ENCODE assay signal across 24 cellular contexts in the genomic region with DNA sequence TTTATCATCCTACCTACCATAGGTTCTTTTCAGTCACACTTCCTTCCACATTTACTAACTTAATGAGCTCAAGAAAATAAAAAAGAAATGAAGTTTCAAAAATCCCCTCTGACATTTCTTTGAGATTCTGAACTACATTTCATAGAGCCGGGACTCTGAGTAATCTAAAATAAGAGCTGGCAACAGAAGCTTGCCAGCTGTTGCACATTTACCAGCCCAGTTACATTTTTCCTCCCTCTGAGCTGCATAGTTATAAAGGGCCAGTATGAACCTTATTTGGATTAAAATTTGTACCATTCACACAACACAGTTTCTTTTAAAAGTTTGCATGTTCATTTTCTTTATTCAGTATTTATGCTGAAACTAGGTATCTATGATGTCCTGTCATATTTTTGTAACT.
DNase-seq lines count a peak whose midpoint lies in the region; ATAC-seq, FAIRE-seq and TF ChIP-seq lines count a peak whose summit lies in the region.
"Had no signal": no experiment of that assay in that cellular context is flagged by ENCODE, and none has a peak within 500 bp of the region (broad histone marks: within the 10 kb centered on the region; RNA-seq: fewer than 3 reads in every experiment).

No MANE protein-coding gene starts in this region.

- peak in 3 of 4 donors; percentile 62 to 70 (median 65) for ATAC-seq in heart left ventricle
- ATAC-seq in HG03108 (IDR thresholded peaks at IDR 0.05; ENCODE audit: unreplicated experiment): no peak
- ATAC-seq: GM23338, T-helper 17 cell had no signal

- TF ChIP-seq POLR2A in heart left ventricle (IDR thresholded peaks at IDR 0.05): no peak

- H3K9me3 ChIP-seq in astrocyte (ENCODE audit: insufficient read depth, low read depth, low read length) (no peaks in the 10 kb centered on the region), heart left ventricle (no peaks in the 10 kb centered on the region), skeletal muscle satellite cell (replicated peaks; ENCODE audit: low read length) (no peaks in the 10 kb centered on the region), Karpas-422 (ENCODE audit: low read length) (no peaks in the 10 kb centered on the region)

- H3K4me3 Mint-ChIP-seq in astrocyte (ENCODE audit: unreplicated experiment): no peak overlapping the region
- H3K4me3 Mint-ChIP-seq: GM23338, neural crest cell, T-helper 17 cell had no signal

- no peak for TF ChIP-seq CTCF in astrocyte (IDR thresholded peaks at IDR 0.05; ENCODE audit: insufficient read depth, low read depth, low read length)
- no peak for TF ChIP-seq CTCF in heart left ventricle (IDR thresholded peaks at IDR 0.05)

- intact Hi-C loops in heart left ventricle (cut with DNase I): no loop called here

- H3K79me2 ChIP-seq in astrocyte (ENCODE audit: insufficient read depth, low read length): no peaks in the 10 kb centered on the region
- no peaks in the 10 kb centered on the region for H3K79me2 ChIP-seq in Karpas-422 (ENCODE audit: low read length)

- H3K9ac ChIP-seq in astrocyte (ENCODE audit: low read length) (no peak overlapping the region), skeletal muscle satellite cell (ENCODE audit: low read depth, low read length) (peak overlapping the region; percentile 54), Karpas-422 (ENCODE audit: low read length) (no peak overlapping the region)

- H3K4me1 Mint-ChIP-seq in astrocyte (ENCODE audit: low read depth, unreplicated experiment): no peaks in the 10 kb centered on the region
- H3K4me1 Mint-ChIP-seq: neural crest cell, T-helper 17 cell had no signal

- no peak overlapping the region for H3K27ac Mint-ChIP-seq in astrocyte (ENCODE audit: unreplicated experiment)
- H3K27ac Mint-ChIP-seq: GM23338, T-helper 17 cell had no signal

- no peaks in the 10 kb centered on the region for H3K36me3 Mint-ChIP-seq in astrocyte (ENCODE audit: low read depth, unreplicated experiment)

- no peak overlapping the region for H2AFZ ChIP-seq in astrocyte (ENCODE audit: low read depth, low read length)
- no peak overlapping the region for H2AFZ ChIP-seq in Karpas-422 (ENCODE audit: low read length)

- FAIRE-seq in astrocyte (lab: Jason Lieb, UNC): no peak
- FAIRE-seq: kidney had no signal

- H3K9me2 ChIP-seq in Karpas-422 (replicated peaks; ENCODE audit: insufficient read depth, low read length): no peaks in the 10 kb centered on the region

- H3K4me1 ChIP-seq in astrocyte (ENCODE audit: insufficient read depth, low read length) (no peaks in the 10 kb centered on the region), heart left ventricle (peaks cover 0 to 18% (median 8%) of the 10 kb centered on the region in 12 donors), skeletal muscle satellite cell (ENCODE audit: control insufficient read depth, insufficient read depth, low read length) (peaks cover 9% of the 10 kb centered on the region), Karpas-422 (ENCODE audit: low read length) (no peaks in the 10 kb centered on the region)

- H3K27me3 ChIP-seq in astrocyte (ENCODE audit: insufficient read depth, low read length) (no peaks in the 10 kb centered on the region), heart left ventricle (no peaks in the 10 kb centered on the region), skeletal muscle satellite cell (ENCODE audit: control insufficient read depth, insufficient read depth, low read length) (no peaks in the 10 kb centered on the region), Karpas-422 (ENCODE audit: low read length) (no peaks in the 10 kb centered on the region)

- no peak overlapping the region for H3K4me3 ChIP-seq in astrocyte (ENCODE audit: insufficient read depth, low read depth, low read length)
- no peak overlapping the region for H3K4me3 ChIP-seq in heart left ventricle
- no peak overlapping the region for H3K4me3 ChIP-seq in skeletal muscle satellite cell (ENCODE audit: low read length)
- no peak overlapping the region for H3K4me3 ChIP-seq in Karpas-422 (ENCODE audit: low read length)
- H3K4me3 ChIP-seq: GM23338 had no signal

- no peaks in the 10 kb centered on the region for H4K20me1 ChIP-seq in astrocyte (ENCODE audit: insufficient read depth, low read length)
- no peaks in the 10 kb centered on the region for H4K20me1 ChIP-seq in Karpas-422 (ENCODE audit: insufficient read depth, low read depth, low read length)

- peak; percentile 39 for DNase-seq in EH (ENCODE audit: low read depth)
- peak; percentile 27 for DNase-seq in astrocyte (ENCODE audit: low read depth)
- no peak for DNase-seq in heart left ventricle
- no peak for DNase-seq in stimulated activated CD4-positive, alpha-beta T cell treated with anti-CD3 and anti-CD28 coated beads, Interleukin-2, amount 100 ng/mL, for 24 hours
- no peak for DNase-seq in Karpas-422
- DNase-seq in GM19238 (ENCODE audit: insufficient read length, low spot score): no peak
- DNase-seq: activated CD4-positive, alpha-beta T cell treated with anti-CD3 and anti-CD28 coated beads, Interleukin-2, amount 50 U/mL, for 48 hours; activated T-cell treated with anti-CD3 and anti-CD28 coated beads for 4 hours; amniotic stem cell; EL; foreskin melanocyte; kidney; midbrain; NCI-H1105 treated with DMSO at 0.1 percent for 48 hours; NCI-H510A treated with DMSO at 0.1 percent for 48 hours; SHP77 treated with DMSO at 0.1 percent for 48 hours; stimulated activated CD4-positive, alpha-beta T cell treated with anti-CD3 and anti-CD28 coated beads, Interleukin-12 subunit alpha, Interleukin-12 subunit beta, amount 100 ng/mL, for 4 hours; substantia nigra; T-helper 17 cell; WERI-Rb-1 had no signal

- no peaks in the 10 kb centered on the region for H3K36me3 ChIP-seq in astrocyte (ENCODE audit: insufficient read depth, low read length)
- no peaks in the 10 kb centered on the region for H3K36me3 ChIP-seq in heart left ventricle
- H3K36me3 ChIP-seq in skeletal muscle satellite cell (ENCODE audit: insufficient read depth, low read length): no peaks in the 10 kb centered on the region
- no peaks in the 10 kb centered on the region for H3K36me3 ChIP-seq in Karpas-422 (ENCODE audit: insufficient read depth, low read length)
- H3K36me3 ChIP-seq: WERI-Rb-1 had no signal

- H3K4me2 ChIP-seq in astrocyte (ENCODE audit: low read length): no peak overlapping the region
- peak overlapping the region; percentile 23 for H3K4me2 ChIP-seq in skeletal muscle satellite cell (ENCODE audit: low read length)
- H3K4me2 ChIP-seq in Karpas-422 (ENCODE audit: low read depth, low read length, poor library complexity, severe bottlenecking): no peak overlapping the region
- H3K4me2 ChIP-seq: GM23338 had no signal

- no peaks in the 10 kb centered on the region for H3K27me3 Mint-ChIP-seq in astrocyte (ENCODE audit: low read depth, unreplicated experiment)

- H3K27ac ChIP-seq in astrocyte (ENCODE audit: low read depth, low read length): no peak overlapping the region
- peak overlapping the region in 2 of 12 donors; percentile 1 to 8 for H3K27ac ChIP-seq in heart left ventricle
- H3K27ac ChIP-seq in Karpas-422 (ENCODE audit: low read length): no peak overlapping the region
- H3K27ac ChIP-seq: WERI-Rb-1 had no signal

- no peaks in the 10 kb centered on the region for H3K9me3 Mint-ChIP-seq in astrocyte (ENCODE audit: unreplicated experiment)
- H3K9me3 Mint-ChIP-seq: GM23338, neural crest cell had no signal

- 23 to 34% (median 25%) methylated on average over 1 of the region's 1 CpG for WGBS in heart left ventricle, 4 donors

Comparison
In these comparisons a context has a peak if more than half of its experiments do, and no peak if none do; other contexts are left out.
1. DNase-seq: peak in EH (single experiment) and astrocyte (single experiment); none in heart left ventricle (0 of 5), stimulated activated CD4-positive, alpha-beta T cell treated with anti-CD3 and anti-CD28 coated beads, Interleukin-2, amount 100 ng/mL, for 24 hours (0 of 2), Karpas-422 (single experiment) and GM19238 (single experiment).